Comparison of ENCODE assay signal across 18 cellular contexts in the genomic region with DNA sequence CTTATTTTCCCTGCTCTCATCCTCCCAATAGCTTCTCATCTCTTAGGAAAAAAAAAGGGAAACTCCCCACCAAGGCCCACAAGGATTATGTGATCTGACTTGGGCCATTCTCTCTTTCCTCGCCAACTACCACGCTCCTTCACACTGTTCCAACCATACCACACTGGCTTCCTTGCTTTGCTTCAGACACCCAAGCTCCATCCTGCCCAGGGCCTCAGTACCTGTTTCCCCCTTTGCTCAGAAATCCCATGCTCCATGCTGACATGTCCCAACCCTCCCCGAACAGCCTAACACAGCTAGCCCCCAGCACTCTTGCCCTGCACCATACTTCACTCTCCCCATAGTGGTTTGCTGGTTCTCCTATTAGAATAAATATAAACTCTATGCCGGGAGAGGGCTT. TPM values are rescaled to one million over a fixed set of nuclear protein-coding genes. Genes with fewer than 3 reads are reported as not detected.
A peak's percentile ranks its signal among the peaks of the same experiment; 100 is the strongest.
DNase-seq lines count a peak whose midpoint lies in the region; ATAC-seq and TF ChIP-seq lines count a peak whose summit lies in the region.
"Had no signal": no experiment of that assay in that cellular context is flagged by ENCODE, and none has a peak within 500 bp of the region (broad histone marks: within the 10 kb centered on the region; RNA-seq: fewer than 3 reads in every experiment).

No MANE protein-coding gene starts in this region.

- POLR2A ChIA-PET in naive thymus-derived CD8-positive, alpha-beta T cell (lab: Charles Lee), result interaction anchor here (0.5 to 2.8 kb wide), 12 partner anchors 10 to 1783 kb away, joined by 3 to 15 read pairs (median 4); no protein-coding TSS in a partner anchor

- H3K27me3 Mint-ChIP-seq in activated naive CD8-positive, alpha-beta T cell, result no peaks in the 10 kb centered on the region
- H3K27me3 Mint-ChIP-seq in activated naive CD8-positive, alpha-beta T cell treated with anti-CD3 and anti-CD28 coated beads, Interleukin-2, amount 50 U/mL, for 24 hours, result peaks cover 4% of the 10 kb centered on the region
- H3K27me3 Mint-ChIP-seq in naive thymus-derived CD8-positive, alpha-beta T cell, result no peaks in the 10 kb centered on the region

- no peak overlapping the region for H3K4me3 ChIP-seq in dorsolateral prefrontal cortex
- H3K4me3 ChIP-seq: A549, GM23338, Peyer's patch had no signal

- H3K36me3 Mint-ChIP-seq in activated naive CD8-positive, alpha-beta T cell, result no peaks in the 10 kb centered on the region
- H3K36me3 Mint-ChIP-seq in activated naive CD8-positive, alpha-beta T cell treated with anti-CD3 and anti-CD28 coated beads, Interleukin-2, amount 50 U/mL, for 24 hours (ENCODE audit: low read depth), result no peaks in the 10 kb centered on the region
- no peaks in the 10 kb centered on the region for H3K36me3 Mint-ChIP-seq in naive thymus-derived CD8-positive, alpha-beta T cell
- H3K36me3 Mint-ChIP-seq: CD14-positive monocyte had no signal

- TF ChIP-seq CTCF in dorsolateral prefrontal cortex (IDR thresholded peaks at IDR 0.05 in 54 of 56, conservative IDR thresholded peaks at IDR 0.05 in 2 of 56; ENCODE audit: low read depth in 1 of 56, partially characterized antibody in 56 of 56), result no peak

- H3K9me3 Mint-ChIP-seq in activated naive CD8-positive, alpha-beta T cell (ENCODE audit: low read depth), result no peaks in the 10 kb centered on the region
- no peaks in the 10 kb centered on the region for H3K9me3 Mint-ChIP-seq in activated naive CD8-positive, alpha-beta T cell treated with anti-CD3 and anti-CD28 coated beads, Interleukin-2, amount 50 U/mL, for 24 hours
- H3K9me3 Mint-ChIP-seq in naive thymus-derived CD8-positive, alpha-beta T cell, result no peaks in the 10 kb centered on the region

- peak overlapping the region in 58 of 59 donors; percentile 6 to 93 (median 81) for H3K27ac ChIP-seq in dorsolateral prefrontal cortex
- H3K27ac ChIP-seq: A549, Peyer's patch had no signal

- peak overlapping the region; percentile 14 for H3K4me3 Mint-ChIP-seq in activated naive CD8-positive, alpha-beta T cell
- H3K4me3 Mint-ChIP-seq in activated naive CD8-positive, alpha-beta T cell treated with anti-CD3 and anti-CD28 coated beads, Interleukin-2, amount 50 U/mL, for 24 hours, result no peak overlapping the region
- H3K4me3 Mint-ChIP-seq in naive thymus-derived CD8-positive, alpha-beta T cell, result peak overlapping the region in 2 of 10 donors; percentile 82 to 89
- H3K4me3 Mint-ChIP-seq: CD14-positive monocyte, GM23338 had no signal

- DNase-seq in activated naive CD8-positive, alpha-beta T cell treated with anti-CD3 and anti-CD28 coated beads, Interleukin-2, amount 50 U/mL, for 24 hours, result no peak
- DNase-seq in dorsolateral prefrontal cortex (no peak), GM19240 (ENCODE audit: insufficient read length, low spot score) (no peak)
- no peak for DNase-seq in naive thymus-derived CD8-positive, alpha-beta T cell
- DNase-seq: Calu3, MV-4-11, NCI-H1417 treated with DMSO at 0.1 percent for 48 hours, NCI-H2029, NCI-H2171 treated with DMSO at 0.1 percent for 48 hours, NCI-H774, Peyer's patch had no signal

- H3K4me1 Mint-ChIP-seq in activated naive CD8-positive, alpha-beta T cell (ENCODE audit: low read depth), result peaks cover 37% of the 10 kb centered on the region
- H3K4me1 Mint-ChIP-seq in activated naive CD8-positive, alpha-beta T cell treated with anti-CD3 and anti-CD28 coated beads, Interleukin-2, amount 50 U/mL, for 24 hours, result peaks cover 16% of the 10 kb centered on the region
- H3K4me1 Mint-ChIP-seq in naive thymus-derived CD8-positive, alpha-beta T cell, result peaks cover 28 to 44% (median 38%) of the 10 kb centered on the region in 4 donors

- H3K27me3 ChIP-seq in dorsolateral prefrontal cortex, result no peaks in the 10 kb centered on the region
- H3K27me3 ChIP-seq: Peyer's patch had no signal

- ATAC-seq in activated naive CD8-positive, alpha-beta T cell treated with anti-CD3 and anti-CD28 coated beads, Interleukin-2, amount 50 U/mL, for 24 hours, result no peak
- no peak for ATAC-seq in naive thymus-derived CD8-positive, alpha-beta T cell
- ATAC-seq in GM21381 (IDR thresholded peaks at IDR 0.05; ENCODE audit: unreplicated experiment) (no peak), HG03342 (IDR thresholded peaks at IDR 0.05; ENCODE audit: unreplicated experiment) (no peak)
- ATAC-seq: A549, GM23338 had no signal

- H3K27ac Mint-ChIP-seq in activated naive CD8-positive, alpha-beta T cell, result no peak overlapping the region
- H3K27ac Mint-ChIP-seq in activated naive CD8-positive, alpha-beta T cell treated with anti-CD3 and anti-CD28 coated beads, Interleukin-2, amount 50 U/mL, for 24 hours, result no peak overlapping the region
- H3K27ac Mint-ChIP-seq in naive thymus-derived CD8-positive, alpha-beta T cell, result peak overlapping the region in 9 of 10 donors; percentile 36 to 96 (median 92)
- H3K27ac Mint-ChIP-seq: CD14-positive monocyte, GM23338 had no signal

- intact Hi-C loops in dorsolateral prefrontal cortex (cut with DNase I), result loop anchor here (5.0 kb wide), 4 partner anchors 222 to 337 kb away; partner anchors contain the start of gene ATP1A1 (in 2 of the 2)

RNA-seq across cellular contexts. Expression of gene MAB21L3, which starts 39.2 kb away (rescaled TPM):
- total RNA-seq in dorsolateral prefrontal cortex, result 1 to 10 TPM in 29 of 120 experiments, under 1 TPM in 85, not detected in 6; 0.16 to 3.4 (median 0.62) TPM
- not detected for total RNA-seq in naive thymus-derived CD8-positive, alpha-beta T cell
- not detected for polyA plus RNA-seq in naive thymus-derived CD8-positive, alpha-beta T cell
- total RNA-seq: GM23338, NCI-H460 had no signal
- polyA plus RNA-seq: CD14-positive monocyte, GM23338 had no signal

Comparison
In these comparisons a context has a peak if more than half of its experiments do, and no peak if none do; other contexts are left out.
1. H3K27ac Mint-ChIP-seq: peak in naive thymus-derived CD8-positive, alpha-beta T cell (9 of 10); none in activated naive CD8-positive, alpha-beta T cell (single experiment) and activated naive CD8-positive, alpha-beta T cell treated with anti-CD3 and anti-CD28 coated beads, Interleukin-2, amount 50 U/mL, for 24 hours (single experiment).